13 cellular contexts compared by ENCODE assay signal in the genomic region with DNA sequence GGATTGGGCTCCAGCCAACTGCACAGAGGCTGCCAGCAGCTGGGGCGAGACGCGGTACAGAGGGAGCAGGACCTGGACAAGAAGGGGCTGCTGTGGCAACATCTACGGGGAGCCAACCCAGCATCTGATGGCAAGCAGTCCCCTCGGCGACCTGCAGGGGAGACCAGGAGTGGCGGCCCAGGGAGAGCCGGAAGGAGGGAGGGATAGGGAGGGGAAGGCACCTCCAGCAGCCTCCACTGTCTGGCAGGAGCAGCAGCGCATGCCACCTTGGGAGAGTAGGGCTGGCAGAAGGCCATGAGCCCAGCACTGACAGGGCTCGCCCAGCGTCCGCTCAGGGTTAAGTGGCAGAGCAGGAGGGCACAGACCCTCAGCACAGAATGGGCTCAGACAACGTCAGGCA. TPM values are rescaled to one million over a fixed set of nuclear protein-coding genes. Genes with fewer than 3 reads are reported as not detected.
DNase-seq lines count a peak whose midpoint lies in the region; ATAC-seq, FAIRE-seq and TF ChIP-seq lines count a peak whose summit lies in the region.
"Had no signal": no experiment of that assay in that cellular context is flagged by ENCODE, and none has a peak within 500 bp of the region (broad histone marks: within the 10 kb centered on the region; RNA-seq: fewer than 3 reads in every experiment).

No MANE protein-coding gene starts in this region.

- peaks cover 7% of the 10 kb centered on the region for H3K27me3 ChIP-seq in brain microvascular endothelial cell (replicated peaks)
- H3K27me3 ChIP-seq in A673 (replicated peaks; ENCODE audit: insufficient read depth, low read depth, low read length, poor library complexity), result peaks cover 55% of the 10 kb centered on the region

- TF ChIP-seq EP300 in A549 (IDR thresholded peaks at IDR 0.05), result no peak

- no peak overlapping the region for H3K4me2 ChIP-seq in A549
- H3K4me2 ChIP-seq: BLaER1 had no signal

- no TSS peak for BruUV-seq in A673 (replicated peaks; lab: Mats Ljungman, UMichigan)

- WGBS in A549 (ENCODE audit: missing lambda C conversion rate), result 54% methylated on average over 10 of the region's 13 CpGs

- no peak for FAIRE-seq in A549 (lab: Jason Lieb, UNC)

- intact Hi-C loops in A673 (cut with micrococcal nuclease; ENCODE audit: unreplicated experiment), result no loop called here

- H3K4me1 ChIP-seq in A549, result peaks cover 7% of the 10 kb centered on the region
- no peaks in the 10 kb centered on the region for H3K4me1 ChIP-seq in A673 (ENCODE audit: insufficient read depth, low read length, poor library complexity, severe bottlenecking)

- H3K9me3 ChIP-seq in A549, result no peaks in the 10 kb centered on the region
- no peaks in the 10 kb centered on the region for H3K9me3 ChIP-seq in A673 (ENCODE audit: low read depth, low read length, poor library complexity, severe bottlenecking)
- H3K9me3 ChIP-seq: BLaER1 had no signal

- H3K4me3 ChIP-seq in A549 (no peak overlapping the region), brain microvascular endothelial cell (ENCODE audit: low read depth, low read length) (no peak overlapping the region), A673 (ENCODE audit: low read depth, low read length, poor library complexity, severe bottlenecking) (no peak overlapping the region)
- H3K4me3 ChIP-seq: BLaER1 had no signal

- TF ChIP-seq CTCF in A549 (IDR thresholded peaks at IDR 0.05) (no peak), brain microvascular endothelial cell (IDR thresholded peaks at IDR 0.05; ENCODE audit: low read depth, low read length, missing control alignments) (peak; percentile 21), A673 (conservative IDR thresholded peaks at IDR 0.05; ENCODE audit: low read depth, low read length) (no peak)

- peak; percentile 56 to 82; a peak in 4 of 6 replicates for ATAC-seq in A549
- no peak for ATAC-seq in HG02852 (IDR thresholded peaks at IDR 0.05; ENCODE audit: unreplicated experiment)
- no peak for ATAC-seq in GM21737 (IDR thresholded peaks at IDR 0.05; ENCODE audit: unreplicated experiment)
- ATAC-seq: activated naive CD4-positive, alpha-beta T cell treated with anti-CD3 and anti-CD28 coated beads, Interleukin-2, amount 50 U/mL, for 72 hours; stimulated activated naive CD8-positive, alpha-beta T cell treated with anti-CD3 and anti-CD28 coated beads, Interleukin-15, amount 100 ng/mL, for 72 hours had no signal

- peak in 1 of 2 experiments; percentile 47 for DNase-seq in A549 (ENCODE audit: low read depth in 1 of 2, low spot score in 1 of 2)
- peak; percentile 52 for DNase-seq in Daoy (ENCODE audit: low read depth)
- peak; percentile 82 for DNase-seq in NCI-H2171 (lab: John Stamatoyannopoulos, UW)
- no peak for DNase-seq in brain microvascular endothelial cell
- DNase-seq in NCI-H1436 (lab: John Stamatoyannopoulos, UW), result no peak
- DNase-seq in A673 (ENCODE audit: low spot score), result no peak
- DNase-seq: NCI-H774; stimulated activated naive CD8-positive, alpha-beta T cell treated with anti-CD3 and anti-CD28 coated beads, Interleukin-15, amount 100 ng/mL, for 72 hours had no signal

- TF ChIP-seq POLR2A in A549 (IDR thresholded peaks at IDR 0.05; ENCODE audit: low read length), result no peak

- TF ChIP-seq RAD21 in A549 (conservative IDR thresholded peaks at IDR 0.05 in 1 of 2, IDR thresholded peaks at IDR 0.05 in 1 of 2), result no peak

- CTCF ChIA-PET in A549 (lab: Yijun Ruan, JAX), result interaction anchor here (2.1 kb wide), 1 partner anchor 9 kb away, joined by 7 read pairs; no protein-coding TSS in a partner anchor
- CTCF ChIA-PET in A673 (lab: Charles Lee), result no interaction called here

- no peaks in the 10 kb centered on the region for H3K36me3 ChIP-seq in brain microvascular endothelial cell (replicated peaks)
- no peaks in the 10 kb centered on the region for H3K36me3 ChIP-seq in A673 (ENCODE audit: insufficient read depth, low read length, poor library complexity, severe bottlenecking)
- H3K36me3 ChIP-seq: BLaER1 had no signal

- H3K27ac ChIP-seq in A549, result no peak overlapping the region
- H3K27ac ChIP-seq in brain microvascular endothelial cell, result no peak overlapping the region
- H3K27ac ChIP-seq in A673 (ENCODE audit: low read depth, low read length, poor library complexity, severe bottlenecking), result no peak overlapping the region
- H3K27ac ChIP-seq: BLaER1 had no signal

- POLR2A ChIA-PET in A549 (lab: Yijun Ruan, JAX), result no interaction called here
- POLR2A ChIA-PET in A673 (lab: Charles Lee; ENCODE audit: low non-redundant PET), result no interaction called here

- in situ Hi-C loops in brain microvascular endothelial cell (cut with HindIII; ENCODE audit: low pct_ligation_motif_present, low sequenced_read_pairs), result no loop called here

TF ChIP-seq in A549, 52 proteins besides CTCF, POLR2A, EP300 and RAD21:
- TF ChIP-seq CBX2 (IDR thresholded peaks at IDR 0.05; ENCODE audit: borderline replicate concordance, low read depth) (no peak), FOXS1 (CRISPR knock-in tag; IDR thresholded peaks at IDR 0.05) (no peak), HDAC2 (IDR thresholded peaks at IDR 0.05) (no peak), CHD4 (IDR thresholded peaks at IDR 0.05; ENCODE audit: borderline replicate concordance) (no peak), JUN (IDR thresholded peaks at IDR 0.05) (no peak), MAZ (IDR thresholded peaks at IDR 0.05; ENCODE audit: borderline replicate concordance, low read depth, low read length) (no peak), HOXB5 (CRISPR knock-in tag; IDR thresholded peaks at IDR 0.05) (no peak), RNF2 (IDR thresholded peaks at IDR 0.05; ENCODE audit: borderline replicate concordance, low read depth) (no peak), ESRRA (IDR thresholded peaks at IDR 0.05; ENCODE audit: borderline replicate concordance, low read length) (no peak), HOXB13 (CRISPR knock-in tag; IDR thresholded peaks at IDR 0.05; ENCODE audit: low read depth) (no peak), SREBF2 (IDR thresholded peaks at IDR 0.05) (no peak), RFX5 (IDR thresholded peaks at IDR 0.05) (no peak)
- TF ChIP-seq, protein P1, sequence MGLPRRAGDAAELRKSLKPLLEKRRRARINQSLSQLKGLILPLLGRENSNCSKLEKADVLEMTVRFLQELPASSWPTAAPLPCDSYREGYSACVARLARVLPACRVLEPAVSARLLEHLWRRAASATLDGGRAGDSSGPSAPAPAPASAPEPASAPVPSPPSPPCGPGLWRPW (IDR thresholded peaks at IDR 0.05), result no peak
TF ChIP-seq in A549: peak in this region for 0.

RNA-seq across cellular contexts. Expression of a gene that starts 17.3 kb away (rescaled TPM):
- polyA plus RNA-seq in A549 (2011; rRNA removed), result 0.17 and 0.21 TPM in 2 replicates
- polyA plus RNA-seq in A549 (2012; cell fraction: cytosol; rRNA removed), result 0.30 and 0.47 TPM in 2 replicates
- polyA plus RNA-seq in A549 (2012; cell fraction: nucleus; rRNA removed), result 1.6 and 1.8 TPM in 2 replicates
- polyA plus RNA-seq in A549 (2017; fragmentation: RNase III; extraction: RNeasy Plus Mini Kit Qiagen cat#74134 plus additional on column Dnase treatment), result 0.44 to 0.66 TPM (median 0.54 TPM) in 3 replicates
- polyA minus RNA-seq in A549 (2011; rRNA and poly(A)+ RNA removed), result 0.19 and 0.54 TPM in 2 replicates
- total RNA-seq in Daoy (2014; rRNA removed; shearing (Covaris generic)), result 0.27 and 0.29 TPM in 2 replicates
- 0.22 and 0.58 TPM in 2 replicates for total RNA-seq in A673 (2021)
- polyA plus RNA-seq: liver had no signal

RNA-seq across cellular contexts. Expression of a gene that starts 36.6 kb away (rescaled TPM):
- polyA plus RNA-seq in A549 (2011; rRNA removed) (221 and 373 TPM in 2 replicates), A549 (2017; fragmentation: RNase III; extraction: RNeasy Plus Mini Kit Qiagen cat#74134 plus additional on column Dnase treatment) (374 to 377 TPM (median 375 TPM) in 3 replicates)
- polyA plus RNA-seq in A549 (2012; cell fraction: cytosol; rRNA removed), result 73.5 and 98.3 TPM in 2 replicates
- polyA plus RNA-seq in A549 (2012; cell fraction: nucleus; rRNA removed), result 13.1 and 21.3 TPM in 2 replicates
- polyA minus RNA-seq in A549 (2011; rRNA and poly(A)+ RNA removed), result 22.8 and 27.3 TPM in 2 replicates
- 158 and 240 TPM in 2 replicates for total RNA-seq in Daoy (2014; rRNA removed; shearing (Covaris generic))
- total RNA-seq in A673 (2021), result 436 and 494 TPM in 2 replicates

RNA-seq across cellular contexts. Expression of a gene that starts 43.1 kb away (rescaled TPM):
- polyA plus RNA-seq in A549 (2011; rRNA removed) (11.3 and 17.9 TPM in 2 replicates), A549 (2017; fragmentation: RNase III; extraction: RNeasy Plus Mini Kit Qiagen cat#74134 plus additional on column Dnase treatment) (24.6 to 28.0 TPM (median 27.6 TPM) in 3 replicates)
- polyA plus RNA-seq in A549 (2012; cell fraction: cytosol; rRNA removed), result 51.4 and 60.1 TPM in 2 replicates
- polyA plus RNA-seq in A549 (2012; cell fraction: nucleus; rRNA removed), result 287 and 554 TPM in 2 replicates
- 17.1 and 19.7 TPM in 2 replicates for polyA minus RNA-seq in A549 (2011; rRNA and poly(A)+ RNA removed)
- total RNA-seq in Daoy (2014; rRNA removed; shearing (Covaris generic)), result 6.2 and 11.7 TPM in 2 replicates
- total RNA-seq in A673 (2021), result 6.4 and 12.5 TPM in 2 replicates

Comparison
In these comparisons a context has a peak if more than half of its experiments do, and no peak if none do; other contexts are left out.
1. ATAC-seq: peak in A549 (2 of 2); none in HG02852 (single experiment) and GM21737 (single experiment).
2. DNase-seq: peak in Daoy (single experiment) and NCI-H2171 (single experiment); none in brain microvascular endothelial cell (single experiment), NCI-H1436 (single experiment) and A673 (single experiment).